In genomic region chr14:71960620-71961353, GRCh38 we compare ENCODE assay signal across 31 cellular contexts. TPM values are rescaled to one million over a fixed set of nuclear protein-coding genes. Genes with fewer than 3 reads are reported as not detected.
"Had no signal": no experiment of that assay in that cellular context is flagged by ENCODE, and none has a peak within 500 bp of the region (broad histone marks: within the 10 kb centered on the region; RNA-seq: fewer than 3 reads in every experiment).

No MANE protein-coding gene starts in this region.

- H3K27ac Mint-ChIP-seq: activated B cell treated with CpG ODN at 0.5 μM for 24 hours; activated naive CD8-positive, alpha-beta T cell treated with anti-CD3 and anti-CD28 coated beads, Interleukin-2, amount 10 ng/mL, durations not matched to agents 7 days and 5 days; activated T-cell treated with anti-CD3 and anti-CD28 coated beads, Interleukin-2, amount 50 U/mL, for 72 hours; naive thymus-derived CD4-positive, alpha-beta T cell; stimulated activated memory B cell treated with anti-CD40 and anti-IgM and Interleukin-4, amounts not matched to agents 10 μg/mL and 1 μg/mL and 100 μg/mL, for 72 hours; stimulated activated naive CD8-positive, alpha-beta T cell treated with anti-CD3 and anti-CD28 coated beads, Interleukin-15, amount 100 ng/mL, for 72 hours had no signal

- H3K4me1 ChIP-seq: gastrocnemius medialis, pancreas, psoas muscle had no signal

- H3K36me3 Mint-ChIP-seq: activated naive CD8-positive, alpha-beta T cell treated with anti-CD3 and anti-CD28 coated beads, Interleukin-2, amount 10 ng/mL, durations not matched to agents 7 days and 5 days; naive thymus-derived CD4-positive, alpha-beta T cell; stimulated activated memory B cell treated with anti-CD40 and anti-IgM and Interleukin-4, amounts not matched to agents 10 μg/mL and 1 μg/mL and 100 μg/mL, for 72 hours had no signal

- H3K36me3 ChIP-seq: brain microvascular endothelial cell, gastrocnemius medialis, pancreas, sigmoid colon, thyroid gland had no signal

- H3K27ac ChIP-seq: brain microvascular endothelial cell, coronary artery, gastrocnemius medialis, hepatocyte, pancreas, psoas muscle, sigmoid colon had no signal

- H3K4me3 ChIP-seq: coronary artery, dorsolateral prefrontal cortex, gastrocnemius medialis, hepatocyte, pancreas, psoas muscle, sigmoid colon, thyroid gland had no signal

- H3K4me3 Mint-ChIP-seq: activated B cell treated with CpG ODN at 0.5 μM for 24 hours; activated naive CD8-positive, alpha-beta T cell treated with anti-CD3 and anti-CD28 coated beads, Interleukin-2, amount 10 ng/mL, durations not matched to agents 7 days and 5 days; activated T-cell treated with anti-CD3 and anti-CD28 coated beads, Interleukin-2, amount 50 U/mL, for 72 hours; naive thymus-derived CD4-positive, alpha-beta T cell; neural crest cell; stimulated activated memory B cell treated with anti-CD40 and anti-IgM and Interleukin-4, amounts not matched to agents 10 μg/mL and 1 μg/mL and 100 μg/mL, for 72 hours; stimulated activated naive CD8-positive, alpha-beta T cell treated with anti-CD3 and anti-CD28 coated beads, Interleukin-15, amount 100 ng/mL, for 72 hours had no signal

- H3K4me2 ChIP-seq: hepatocyte had no signal

- H3K9me3 ChIP-seq: gastrocnemius medialis, pancreas, psoas muscle, sigmoid colon, thyroid gland had no signal

- H3K4me1 Mint-ChIP-seq: activated B cell treated with CpG ODN at 0.5 μM for 24 hours; activated naive CD8-positive, alpha-beta T cell treated with anti-CD3 and anti-CD28 coated beads, Interleukin-2, amount 10 ng/mL, durations not matched to agents 7 days and 5 days; neural crest cell; stimulated activated naive CD8-positive, alpha-beta T cell treated with anti-CD3 and anti-CD28 coated beads, Interleukin-15, amount 100 ng/mL, for 72 hours had no signal

- ATAC-seq: gastrocnemius medialis; left cardiac atrium; left ventricle myocardium superior; naive thymus-derived CD4-positive, alpha-beta T cell; pancreas; psoas muscle; stimulated activated memory B cell treated with anti-CD40 and anti-IgM and Interleukin-4, amounts not matched to agents 10 μg/mL and 1 μg/mL and 100 μg/mL, for 72 hours; stimulated activated naive CD8-positive, alpha-beta T cell treated with anti-CD3 and anti-CD28 coated beads, Interleukin-15, amount 100 ng/mL, for 72 hours had no signal

- H3K79me2 ChIP-seq: hepatocyte had no signal

- H3K27me3 ChIP-seq: brain microvascular endothelial cell, gastrocnemius medialis, pancreas, sigmoid colon, thyroid gland had no signal

- H3K9me3 Mint-ChIP-seq: activated B cell treated with CpG ODN at 0.5 μM for 24 hours; activated naive CD8-positive, alpha-beta T cell treated with anti-CD3 and anti-CD28 coated beads, Interleukin-2, amount 10 ng/mL, durations not matched to agents 7 days and 5 days; activated T-cell treated with anti-CD3 and anti-CD28 coated beads, Interleukin-2, amount 50 U/mL, for 72 hours; neural crest cell; stimulated activated memory B cell treated with anti-CD40 and anti-IgM and Interleukin-4, amounts not matched to agents 10 μg/mL and 1 μg/mL and 100 μg/mL, for 72 hours; stimulated activated naive CD8-positive, alpha-beta T cell treated with anti-CD3 and anti-CD28 coated beads, Interleukin-15, amount 100 ng/mL, for 72 hours had no signal

- DNase-seq: activated B cell treated with CpG ODN at 0.5 μM for 24 hours; activated CD4-positive, alpha-beta T cell treated with anti-CD3 and anti-CD28 coated beads, Interleukin-2, amount 50 U/mL, for 4 hours; activated effector memory CD4-positive, alpha-beta T cell treated with Interleukin-2 at 50 U/mL for 16 hours; activated naive CD4-positive, alpha-beta T cell treated with Interleukin-2 at 50 U/mL for 16 hours; activated naive CD8-positive, alpha-beta T cell treated with anti-CD3 and anti-CD28 coated beads, Interleukin-2, amount 10 ng/mL, durations not matched to agents 7 days and 5 days; activated T-cell treated with anti-CD3 and anti-CD28 coated beads for 4 hours; activated T-cell treated with anti-CD3 and anti-CD28 coated beads, Interleukin-2, amount 50 U/mL, for 72 hours; amniotic stem cell; brain microvascular endothelial cell; effector memory CD4-positive, alpha-beta T cell; gastrocnemius medialis; left cardiac atrium; left ventricle myocardium superior; naive thymus-derived CD4-positive, alpha-beta T cell; pancreas; psoas muscle; sigmoid colon; small intestine; stimulated activated CD4-positive, alpha-beta T cell treated with anti-CD3 and anti-CD28 coated beads, Interleukin-1b, Interleukin-23, amount 100 ng/mL, for 48 hours; stimulated activated CD4-positive, alpha-beta T cell treated with anti-CD3 and anti-CD28 coated beads, Interleukin-4, amount 100 ng/mL, for 4 hours; stimulated activated CD8-positive, alpha-beta memory T cell treated with anti-CD3 and anti-CD28 coated beads, Interleukin-4, amount 100 ng/mL, for 48 hours; stimulated activated naive CD8-positive, alpha-beta T cell treated with anti-CD3 and anti-CD28 coated beads, Interleukin-15, amount 100 ng/mL, for 72 hours; substantia nigra; thyroid gland had no signal

RNA-seq across cellular contexts. Expression of gene RGS6, which starts 28.6 kb away (rescaled TPM):
- total RNA-seq: activated B cell treated with CpG ODN at 0.5 μM for 24 hours, lung microvascular endothelial cell had no signal
- polyA plus RNA-seq: keratinocyte; naive thymus-derived CD4-positive, alpha-beta T cell had no signal
